In the genomic region with DNA sequence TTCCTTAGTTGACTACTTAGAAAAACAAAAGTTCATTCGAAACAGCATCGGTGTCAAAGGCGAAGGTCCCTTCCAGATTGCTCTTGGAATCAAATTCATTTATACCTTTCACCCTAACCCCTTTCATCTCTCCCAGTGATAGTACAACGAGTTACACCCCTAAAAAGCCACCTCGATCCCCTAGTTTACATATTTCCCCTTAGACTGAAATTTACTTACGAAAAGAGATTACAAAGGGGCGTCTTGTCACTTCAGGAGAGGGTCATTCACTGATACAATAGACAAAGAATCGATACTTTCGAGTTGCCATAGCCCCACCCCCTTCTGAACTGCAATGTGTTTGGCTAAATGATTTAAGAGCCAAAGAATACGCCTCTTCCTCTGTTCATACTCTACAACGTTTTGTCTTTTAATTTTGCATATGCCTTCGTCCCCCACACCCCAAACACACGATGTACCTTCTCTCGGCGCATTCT, we compare ENCODE assay signal across 1 cellular context.
A peak's percentile ranks its signal among the peaks of the same experiment; 100 is the strongest.
TF ChIP-seq lines count a peak whose summit lies in the region.

No MANE protein-coding gene starts in this region.

TF ChIP-seq in HEK293, 187 proteins besides CTCF, POLR2A, EP300 and RAD21 (continued from another document):
- no peak for TF ChIP-seq GLIS1 (tag by site-specific recombination; IDR thresholded peaks at IDR 0.05)
- TF ChIP-seq ZNF830 (tag by site-specific recombination; IDR thresholded peaks at IDR 0.05; ENCODE audit: low read depth), result no peak
- TF ChIP-seq ZNF626 (tag by site-specific recombination; IDR thresholded peaks at IDR 0.05), result no peak
- TF ChIP-seq, protein P1, sequence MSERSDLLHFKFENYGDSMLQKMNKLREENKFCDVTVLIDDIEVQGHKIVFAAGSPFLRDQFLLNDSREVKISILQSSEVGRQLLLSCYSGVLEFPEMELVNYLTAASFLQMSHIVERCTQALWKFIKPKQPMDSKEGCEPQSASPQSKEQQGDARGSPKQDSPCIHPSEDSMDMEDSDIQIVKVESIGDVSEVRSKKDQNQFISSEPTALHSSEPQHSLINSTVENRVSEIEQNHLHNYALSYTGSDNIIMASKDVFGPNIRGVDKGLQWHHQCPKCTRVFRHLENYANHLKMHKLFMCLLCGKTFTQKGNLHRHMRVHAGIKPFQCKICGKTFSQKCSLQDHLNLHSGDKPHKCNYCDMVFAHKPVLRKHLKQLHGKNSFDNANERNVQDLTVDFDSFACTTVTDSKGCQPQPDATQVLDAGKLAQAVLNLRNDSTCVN (tag by site-specific recombination; optimal IDR thresholded peaks at IDR 0.05), result no peak
- no peak for TF ChIP-seq KLF8 (tag by site-specific recombination; IDR thresholded peaks at IDR 0.05)
- TF ChIP-seq ZBTB21 (tag by site-specific recombination; IDR thresholded peaks at IDR 0.05), result no peak
- no peak for TF ChIP-seq ZBTB20 (tag by site-specific recombination; IDR thresholded peaks at IDR 0.05)
- no peak for TF ChIP-seq ZNF354C (tag by site-specific recombination; IDR thresholded peaks at IDR 0.05; ENCODE audit: borderline replicate concordance, low read depth)
- TF ChIP-seq, protein P2, sequence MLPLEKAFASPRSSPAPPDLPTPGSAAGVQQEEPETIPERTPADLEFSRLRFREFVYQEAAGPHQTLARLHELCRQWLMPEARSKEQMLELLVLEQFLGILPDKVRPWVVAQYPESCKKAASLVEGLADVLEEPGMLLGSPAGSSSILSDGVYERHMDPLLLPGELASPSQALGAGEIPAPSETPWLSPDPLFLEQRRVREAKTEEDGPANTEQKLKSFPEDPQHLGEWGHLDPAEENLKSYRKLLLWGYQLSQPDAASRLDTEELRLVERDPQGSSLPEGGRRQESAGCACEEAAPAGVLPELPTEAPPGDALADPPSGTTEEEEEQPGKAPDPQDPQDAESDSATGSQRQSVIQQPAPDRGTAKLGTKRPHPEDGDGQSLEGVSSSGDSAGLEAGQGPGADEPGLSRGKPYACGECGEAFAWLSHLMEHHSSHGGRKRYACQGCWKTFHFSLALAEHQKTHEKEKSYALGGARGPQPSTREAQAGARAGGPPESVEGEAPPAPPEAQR (tag by site-specific recombination; IDR thresholded peaks at IDR 0.05), result no peak
- TF ChIP-seq ZNF785 (tag by site-specific recombination; IDR thresholded peaks at IDR 0.05), result no peak
- no peak for TF ChIP-seq ZNF658 (tag by site-specific recombination; IDR thresholded peaks at IDR 0.05)
- TF ChIP-seq, protein P3, sequence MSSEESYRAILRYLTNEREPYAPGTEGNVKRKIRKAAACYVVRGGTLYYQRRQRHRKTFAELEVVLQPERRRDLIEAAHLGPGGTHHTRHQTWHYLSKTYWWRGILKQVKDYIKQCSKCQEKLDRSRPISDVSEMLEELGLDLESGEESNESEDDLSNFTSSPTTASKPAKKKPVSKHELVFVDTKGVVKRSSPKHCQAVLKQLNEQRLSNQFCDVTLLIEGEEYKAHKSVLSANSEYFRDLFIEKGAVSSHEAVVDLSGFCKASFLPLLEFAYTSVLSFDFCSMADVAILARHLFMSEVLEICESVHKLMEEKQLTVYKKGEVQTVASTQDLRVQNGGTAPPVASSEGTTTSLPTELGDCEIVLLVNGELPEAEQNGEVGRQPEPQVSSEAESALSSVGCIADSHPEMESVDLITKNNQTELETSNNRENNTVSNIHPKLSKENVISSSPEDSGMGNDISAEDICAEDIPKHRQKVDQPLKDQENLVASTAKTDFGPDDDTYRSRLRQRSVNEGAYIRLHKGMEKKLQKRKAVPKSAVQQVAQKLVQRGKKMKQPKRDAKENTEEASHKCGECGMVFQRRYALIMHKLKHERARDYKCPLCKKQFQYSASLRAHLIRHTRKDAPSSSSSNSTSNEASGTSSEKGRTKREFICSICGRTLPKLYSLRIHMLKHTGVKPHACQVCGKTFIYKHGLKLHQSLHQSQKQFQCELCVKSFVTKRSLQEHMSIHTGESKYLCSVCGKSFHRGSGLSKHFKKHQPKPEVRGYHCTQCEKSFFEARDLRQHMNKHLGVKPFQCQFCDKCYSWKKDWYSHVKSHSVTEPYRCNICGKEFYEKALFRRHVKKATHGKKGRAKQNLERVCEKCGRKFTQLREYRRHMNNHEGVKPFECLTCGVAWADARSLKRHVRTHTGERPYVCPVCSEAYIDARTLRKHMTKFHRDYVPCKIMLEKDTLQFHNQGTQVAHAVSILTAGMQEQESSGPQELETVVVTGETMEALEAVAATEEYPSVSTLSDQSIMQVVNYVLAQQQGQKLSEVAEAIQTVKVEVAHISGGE (tag by site-specific recombination; conservative IDR thresholded peaks at IDR 0.05; ENCODE audit: low read depth), result no peak
- TF ChIP-seq ZBTB48 (tag by site-specific recombination; IDR thresholded peaks at IDR 0.05), result no peak
- TF ChIP-seq ZNF664 (tag by site-specific recombination; IDR thresholded peaks at IDR 0.05), result no peak
- 0 out of 2 replicates have a peak, but pooled peaks have one; percentile 37 for TF ChIP-seq KLF16 (tag by site-specific recombination; IDR thresholded peaks at IDR 0.05)
- TF ChIP-seq ZNF561 (tag by site-specific recombination; IDR thresholded peaks at IDR 0.05; ENCODE audit: borderline replicate concordance), result no peak
- TF ChIP-seq, protein P4, sequence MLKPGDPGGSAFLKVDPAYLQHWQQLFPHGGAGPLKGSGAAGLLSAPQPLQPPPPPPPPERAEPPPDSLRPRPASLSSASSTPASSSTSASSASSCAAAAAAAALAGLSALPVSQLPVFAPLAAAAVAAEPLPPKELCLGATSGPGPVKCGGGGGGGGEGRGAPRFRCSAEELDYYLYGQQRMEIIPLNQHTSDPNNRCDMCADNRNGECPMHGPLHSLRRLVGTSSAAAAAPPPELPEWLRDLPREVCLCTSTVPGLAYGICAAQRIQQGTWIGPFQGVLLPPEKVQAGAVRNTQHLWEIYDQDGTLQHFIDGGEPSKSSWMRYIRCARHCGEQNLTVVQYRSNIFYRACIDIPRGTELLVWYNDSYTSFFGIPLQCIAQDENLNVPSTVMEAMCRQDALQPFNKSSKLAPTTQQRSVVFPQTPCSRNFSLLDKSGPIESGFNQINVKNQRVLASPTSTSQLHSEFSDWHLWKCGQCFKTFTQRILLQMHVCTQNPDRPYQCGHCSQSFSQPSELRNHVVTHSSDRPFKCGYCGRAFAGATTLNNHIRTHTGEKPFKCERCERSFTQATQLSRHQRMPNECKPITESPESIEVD (tag by site-specific recombination; IDR thresholded peaks at IDR 0.05), result no peak
- TF ChIP-seq ZNF132 (tag by site-specific recombination; IDR thresholded peaks at IDR 0.05; ENCODE audit: borderline replicate concordance), result no peak
- TF ChIP-seq ZNF394 (tag by site-specific recombination; IDR thresholded peaks at IDR 0.05; ENCODE audit: borderline replicate concordance), result no peak
- TF ChIP-seq ZNF140 (tag by site-specific recombination; IDR thresholded peaks at IDR 0.05), result no peak
- no peak for TF ChIP-seq ZNF37A (tag by site-specific recombination; IDR thresholded peaks at IDR 0.05)
- no peak for TF ChIP-seq HOXD13 (CRISPR knock-in tag; IDR thresholded peaks at IDR 0.05; ENCODE audit: borderline replicate concordance)
- TF ChIP-seq ZNF416 (tag by site-specific recombination; IDR thresholded peaks at IDR 0.05), result no peak
- TF ChIP-seq SALL2 (tag by site-specific recombination; IDR thresholded peaks at IDR 0.05; ENCODE audit: borderline replicate concordance), result no peak
- TF ChIP-seq ZNF366 (tag by site-specific recombination; conservative IDR thresholded peaks at IDR 0.05), result no peak
- no peak for TF ChIP-seq ZNF670 (tag by site-specific recombination; IDR thresholded peaks at IDR 0.05; ENCODE audit: low read depth)
- no peak for TF ChIP-seq BCL11A (tag by site-specific recombination; IDR thresholded peaks at IDR 0.05; ENCODE audit: low read depth)
- TF ChIP-seq MYNN (tag by site-specific recombination; IDR thresholded peaks at IDR 0.05; ENCODE audit: borderline replicate concordance), result 0 out of 2 replicates have a peak, but pooled peaks have one; percentile 47
- peak; percentile 36; the same call in 1 of the 2 replicates for TF ChIP-seq KLF9 (tag by site-specific recombination; IDR thresholded peaks at IDR 0.05; ENCODE audit: low read depth)
- TF ChIP-seq ZNF529 (tag by site-specific recombination; IDR thresholded peaks at IDR 0.05; ENCODE audit: insufficient replicate concordance), result no peak
- no peak for TF ChIP-seq ZNF624 (tag by site-specific recombination; IDR thresholded peaks at IDR 0.05)
- peak; percentile 92 for TF ChIP-seq PRDM1 (tag by site-specific recombination; IDR thresholded peaks at IDR 0.05)
- 0 out of 2 replicates have a peak, but pooled peaks have one; percentile 20 for TF ChIP-seq ZBTB17 (tag by site-specific recombination; IDR thresholded peaks at IDR 0.05)
- TF ChIP-seq, protein P5, sequence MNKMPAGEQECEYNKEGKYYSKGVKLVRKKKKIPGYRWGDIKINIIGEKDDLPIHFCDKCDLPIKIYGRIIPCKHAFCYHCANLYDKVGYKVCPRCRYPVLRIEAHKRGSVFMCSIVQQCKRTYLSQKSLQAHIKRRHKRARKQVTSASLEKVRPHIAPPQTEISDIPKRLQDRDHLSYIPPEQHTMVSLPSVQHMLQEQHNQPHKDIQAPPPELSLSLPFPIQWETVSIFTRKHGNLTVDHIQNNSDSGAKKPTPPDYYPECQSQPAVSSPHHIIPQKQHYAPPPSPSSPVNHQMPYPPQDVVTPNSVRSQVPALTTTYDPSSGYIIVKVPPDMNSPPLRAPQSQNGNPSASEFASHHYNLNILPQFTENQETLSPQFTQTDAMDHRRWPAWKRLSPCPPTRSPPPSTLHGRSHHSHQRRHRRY (tag by site-specific recombination; IDR thresholded peaks at IDR 0.05), result no peak
- TF ChIP-seq TCF7L2 (IDR thresholded peaks at IDR 0.05; ENCODE audit: borderline replicate concordance, low read depth, low read length), result 0 out of 2 replicates have a peak, but pooled peaks have one; percentile 17
- 0 out of 2 replicates have a peak, but pooled peaks have one; percentile 20 for TF ChIP-seq SP3 (tag by site-specific recombination; IDR thresholded peaks at IDR 0.05)
- TF ChIP-seq BCL11B (tag by site-specific recombination; IDR thresholded peaks at IDR 0.05; ENCODE audit: low read depth), result no peak
- TF ChIP-seq, protein P6, sequence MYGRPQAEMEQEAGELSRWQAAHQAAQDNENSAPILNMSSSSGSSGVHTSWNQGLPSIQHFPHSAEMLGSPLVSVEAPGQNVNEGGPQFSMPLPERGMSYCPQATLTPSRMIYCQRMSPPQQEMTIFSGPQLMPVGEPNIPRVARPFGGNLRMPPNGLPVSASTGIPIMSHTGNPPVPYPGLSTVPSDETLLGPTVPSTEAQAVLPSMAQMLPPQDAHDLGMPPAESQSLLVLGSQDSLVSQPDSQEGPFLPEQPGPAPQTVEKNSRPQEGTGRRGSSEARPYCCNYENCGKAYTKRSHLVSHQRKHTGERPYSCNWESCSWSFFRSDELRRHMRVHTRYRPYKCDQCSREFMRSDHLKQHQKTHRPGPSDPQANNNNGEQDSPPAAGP (tag by site-specific recombination; IDR thresholded peaks at IDR 0.05), result no peak
- TF ChIP-seq ZNF549 (tag by site-specific recombination; IDR thresholded peaks at IDR 0.05), result no peak
- TF ChIP-seq, protein P7, sequence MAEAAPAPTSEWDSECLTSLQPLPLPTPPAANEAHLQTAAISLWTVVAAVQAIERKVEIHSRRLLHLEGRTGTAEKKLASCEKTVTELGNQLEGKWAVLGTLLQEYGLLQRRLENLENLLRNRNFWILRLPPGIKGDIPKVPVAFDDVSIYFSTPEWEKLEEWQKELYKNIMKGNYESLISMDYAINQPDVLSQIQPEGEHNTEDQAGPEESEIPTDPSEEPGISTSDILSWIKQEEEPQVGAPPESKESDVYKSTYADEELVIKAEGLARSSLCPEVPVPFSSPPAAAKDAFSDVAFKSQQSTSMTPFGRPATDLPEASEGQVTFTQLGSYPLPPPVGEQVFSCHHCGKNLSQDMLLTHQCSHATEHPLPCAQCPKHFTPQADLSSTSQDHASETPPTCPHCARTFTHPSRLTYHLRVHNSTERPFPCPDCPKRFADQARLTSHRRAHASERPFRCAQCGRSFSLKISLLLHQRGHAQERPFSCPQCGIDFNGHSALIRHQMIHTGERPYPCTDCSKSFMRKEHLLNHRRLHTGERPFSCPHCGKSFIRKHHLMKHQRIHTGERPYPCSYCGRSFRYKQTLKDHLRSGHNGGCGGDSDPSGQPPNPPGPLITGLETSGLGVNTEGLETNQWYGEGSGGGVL (tag by site-specific recombination; IDR thresholded peaks at IDR 0.05), result no peak
- no peak for TF ChIP-seq ZNF211 (tag by site-specific recombination; IDR thresholded peaks at IDR 0.05; ENCODE audit: low read depth)
- TF ChIP-seq EGR2 (tag by site-specific recombination; IDR thresholded peaks at IDR 0.05; ENCODE audit: low read depth), result no peak
- no peak for TF ChIP-seq ZXDB (tag by site-specific recombination; IDR thresholded peaks at IDR 0.05)
- TF ChIP-seq, protein P8, sequence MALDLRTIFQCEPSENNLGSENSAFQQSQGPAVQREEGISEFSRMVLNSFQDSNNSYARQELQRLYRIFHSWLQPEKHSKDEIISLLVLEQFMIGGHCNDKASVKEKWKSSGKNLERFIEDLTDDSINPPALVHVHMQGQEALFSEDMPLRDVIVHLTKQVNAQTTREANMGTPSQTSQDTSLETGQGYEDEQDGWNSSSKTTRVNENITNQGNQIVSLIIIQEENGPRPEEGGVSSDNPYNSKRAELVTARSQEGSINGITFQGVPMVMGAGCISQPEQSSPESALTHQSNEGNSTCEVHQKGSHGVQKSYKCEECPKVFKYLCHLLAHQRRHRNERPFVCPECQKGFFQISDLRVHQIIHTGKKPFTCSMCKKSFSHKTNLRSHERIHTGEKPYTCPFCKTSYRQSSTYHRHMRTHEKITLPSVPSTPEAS (tag by site-specific recombination; IDR thresholded peaks at IDR 0.05), result no peak
TF ChIP-seq in HEK293: peak in this region for 7.
